In the genomic region with DNA sequence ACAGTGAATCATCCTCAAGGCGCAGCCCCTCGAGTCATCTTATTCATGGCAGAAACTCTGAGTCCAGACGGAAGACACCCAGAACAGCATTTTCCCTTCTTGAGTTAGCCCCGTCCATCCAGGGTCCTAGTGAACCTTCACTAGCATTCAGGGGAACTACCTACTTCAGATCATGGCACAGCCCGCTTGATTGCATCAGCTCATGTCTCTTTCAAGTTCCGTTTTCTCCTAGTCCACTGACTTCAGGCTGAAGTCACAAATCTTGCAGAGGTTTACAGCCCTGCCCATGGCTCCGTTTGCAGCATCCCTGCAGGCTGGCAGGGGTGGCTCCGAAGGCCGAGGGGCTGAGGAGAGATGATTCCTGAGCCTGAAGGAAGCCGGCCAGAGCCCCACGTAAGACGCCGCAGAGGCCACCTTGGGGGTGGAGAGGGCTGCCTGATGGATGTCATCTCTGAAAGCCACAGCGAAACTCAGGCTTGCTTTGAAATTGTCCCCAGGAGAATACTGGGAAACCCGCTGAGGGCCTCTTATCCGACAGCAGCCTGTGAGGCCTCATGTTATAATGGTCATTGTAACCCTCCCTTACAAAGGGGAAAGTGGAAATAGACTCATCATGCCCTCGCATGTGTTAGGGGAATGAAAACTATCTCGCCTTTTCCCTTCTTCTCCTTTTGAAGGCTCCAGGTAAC, we compare ENCODE assay signal across 24 cellular contexts.
A peak's percentile ranks its signal among the peaks of the same experiment; 100 is the strongest.
DNase-seq lines count a peak whose midpoint lies in the region; ATAC-seq and TF ChIP-seq lines count a peak whose summit lies in the region.
"Had no signal": no experiment of that assay in that cellular context is flagged by ENCODE, and none has a peak within 500 bp of the region (broad histone marks: within the 10 kb centered on the region; RNA-seq: fewer than 3 reads in every experiment).

No MANE protein-coding gene starts in this region.

- no peaks in the 10 kb centered on the region for H3K79me2 ChIP-seq in OCI-LY1 (ENCODE audit: insufficient read depth, low read length)
- no peaks in the 10 kb centered on the region for H3K79me2 ChIP-seq in neural progenitor cell (ENCODE audit: low read depth)

- H3F3A ChIP-seq in OCI-LY1 (ENCODE audit: insufficient read depth, low read length) (no peaks in the 10 kb centered on the region), neural progenitor cell (ENCODE audit: low read depth) (no peaks in the 10 kb centered on the region)

- DNase-seq in neural progenitor cell (ENCODE audit: low spot score) (no peak), upper lobe of left lung (no peak), NCI-H2196 treated with DMSO at 0.1 percent for 48 hours (lab: John Stamatoyannopoulos, UW; ENCODE audit: unreplicated experiment) (no peak), T-helper 17 cell (no peak)
- DNase-seq: activated CD4-positive, alpha-beta T cell treated with anti-CD3 and anti-CD28 coated beads, Interleukin-2, amount 10 ng/mL, durations not matched to agents 7 days and 5 days; activated CD8-positive, alpha-beta memory T cell treated with anti-CD3 and anti-CD28 coated beads, Interleukin-2, amount 50 U/mL, for 4 hours; AML-193; amniotic stem cell; Caco-2; dorsolateral prefrontal cortex; EL; gastrocnemius medialis; HFFc6; kidney glomerular epithelial cell; natural killer cell; NCI-H2227 treated with DMSO at 0.1 percent for 48 hours; NCI-H82; posterior cingulate gyrus had no signal

- H2AFZ ChIP-seq in OCI-LY1 (ENCODE audit: low read length) (no peak overlapping the region), neural progenitor cell (replicated peaks) (no peak overlapping the region)

- H3K36me3 Mint-ChIP-seq in neural progenitor cell (no peaks in the 10 kb centered on the region), T-helper 17 cell (ENCODE audit: low read depth) (no peaks in the 10 kb centered on the region)
- H3K36me3 Mint-ChIP-seq: natural killer cell had no signal

- 85 to 87% methylated on average over 11 to 16 of the region's 18 CpGs for WGBS in upper lobe of left lung, 2 donors

- H3K9me3 Mint-ChIP-seq in neural progenitor cell: peaks cover 9% of the 10 kb centered on the region
- H3K9me3 Mint-ChIP-seq: natural killer cell had no signal

- H3K9me3 ChIP-seq in OCI-LY1 (ENCODE audit: low read length) (no peaks in the 10 kb centered on the region), neural progenitor cell (ENCODE audit: low read depth) (no peaks in the 10 kb centered on the region), upper lobe of left lung (no peaks in the 10 kb centered on the region), T-helper 17 cell (ENCODE audit: control insufficient read depth, low read length, poor library complexity, severe bottlenecking) (no peaks in the 10 kb centered on the region)
- H3K9me3 ChIP-seq: Caco-2, gastrocnemius medialis had no signal

- peak overlapping the region; percentile 55 for H3K4me3 Mint-ChIP-seq in neural progenitor cell
- H3K4me3 Mint-ChIP-seq in T-helper 17 cell: no peak overlapping the region
- H3K4me3 Mint-ChIP-seq: activated CD4-positive, alpha-beta T cell treated with anti-CD3 and anti-CD28 coated beads, Interleukin-2, amount 10 ng/mL, durations not matched to agents 7 days and 5 days; HFFc6; natural killer cell had no signal

- H3K36me3 ChIP-seq in OCI-LY1 (ENCODE audit: insufficient read depth, low read length) (no peaks in the 10 kb centered on the region), neural progenitor cell (no peaks in the 10 kb centered on the region), upper lobe of left lung (no peaks in the 10 kb centered on the region)
- H3K36me3 ChIP-seq: cardiac muscle cell, gastrocnemius medialis had no signal

- H3K4me3 ChIP-seq in OCI-LY1 (ENCODE audit: low read depth, low read length, poor library complexity, severe bottlenecking) (no peak overlapping the region), neural progenitor cell (no peak overlapping the region), upper lobe of left lung (no peak overlapping the region)
- H3K4me3 ChIP-seq: cardiac muscle cell, dorsolateral prefrontal cortex, gastrocnemius medialis had no signal

- H3K4me2 ChIP-seq in OCI-LY1 (ENCODE audit: low read length) (peak overlapping the region; percentile 20; the same call in 1 of the 2 replicates), neural progenitor cell (no peak overlapping the region)

- no peak overlapping the region; the same call in 1 of the 2 replicates for H3K9ac ChIP-seq in OCI-LY1 (ENCODE audit: low read length)
- H3K9ac ChIP-seq in neural progenitor cell: no peak overlapping the region

- H3K4me1 Mint-ChIP-seq in neural progenitor cell (peaks cover 52% of the 10 kb centered on the region), T-helper 17 cell (peaks cover 2% of the 10 kb centered on the region)
- H3K4me1 Mint-ChIP-seq: activated CD4-positive, alpha-beta T cell treated with anti-CD3 and anti-CD28 coated beads, Interleukin-2, amount 10 ng/mL, durations not matched to agents 7 days and 5 days; natural killer cell had no signal

- TF ChIP-seq CTCF in OCI-LY1 (IDR thresholded peaks at IDR 0.05; ENCODE audit: low read length) (no peak), neural progenitor cell (IDR thresholded peaks at IDR 0.05) (no peak), upper lobe of left lung (IDR thresholded peaks at IDR 0.05) (no peak)

- no peak for TF ChIP-seq POLR2A in upper lobe of left lung (IDR thresholded peaks at IDR 0.05)

- peaks cover 10% of the 10 kb centered on the region for H3K4me1 ChIP-seq in OCI-LY1 (ENCODE audit: insufficient read depth, low read length, severe bottlenecking)
- no peaks in the 10 kb centered on the region for H3K4me1 ChIP-seq in neural progenitor cell
- no peaks in the 10 kb centered on the region for H3K4me1 ChIP-seq in upper lobe of left lung
- H3K4me1 ChIP-seq: Caco-2, gastrocnemius medialis had no signal

- H3K27me3 ChIP-seq in OCI-LY1 (ENCODE audit: insufficient read depth, low read length): peaks cover 3% of the 10 kb centered on the region; the same call in 1 of the 2 replicates
- no peaks in the 10 kb centered on the region for H3K27me3 ChIP-seq in neural progenitor cell
- H3K27me3 ChIP-seq in upper lobe of left lung: no peaks in the 10 kb centered on the region
- H3K27me3 ChIP-seq: cardiac muscle cell, gastrocnemius medialis had no signal

- H3K27ac Mint-ChIP-seq in neural progenitor cell (peak overlapping the region; percentile 82), T-helper 17 cell (no peak overlapping the region)
- H3K27ac Mint-ChIP-seq: activated CD4-positive, alpha-beta T cell treated with anti-CD3 and anti-CD28 coated beads, Interleukin-2, amount 10 ng/mL, durations not matched to agents 7 days and 5 days; HFFc6; natural killer cell had no signal

- H4K20me1 ChIP-seq in OCI-LY1 (ENCODE audit: insufficient read depth, low read length) (no peaks in the 10 kb centered on the region), neural progenitor cell (ENCODE audit: low read depth) (no peaks in the 10 kb centered on the region)

- H3K9me2 ChIP-seq in OCI-LY1 (ENCODE audit: low read depth, low read length): no peaks in the 10 kb centered on the region

- H3K27me3 Mint-ChIP-seq in neural progenitor cell (ENCODE audit: insufficient read depth, low read depth) (peaks cover 15% of the 10 kb centered on the region), T-helper 17 cell (peaks cover 31% of the 10 kb centered on the region)
- H3K27me3 Mint-ChIP-seq: activated CD4-positive, alpha-beta T cell treated with anti-CD3 and anti-CD28 coated beads, Interleukin-2, amount 10 ng/mL, durations not matched to agents 7 days and 5 days had no signal

- peak; percentile 69 for ATAC-seq in GM19035 (IDR thresholded peaks at IDR 0.05; ENCODE audit: unreplicated experiment)
- peak; percentile 72 for ATAC-seq in GM21786 (IDR thresholded peaks at IDR 0.05; ENCODE audit: unreplicated experiment)
- no peak for ATAC-seq in HG03159 (IDR thresholded peaks at IDR 0.05; ENCODE audit: unreplicated experiment)
- no peak for ATAC-seq in upper lobe of left lung (ENCODE audit: low FRiP score in 2 of 2)
- ATAC-seq in T-helper 17 cell: no peak
- ATAC-seq: gastrocnemius medialis had no signal

- no peak for TF ChIP-seq EP300 in upper lobe of left lung (IDR thresholded peaks at IDR 0.05)

- H3K27ac ChIP-seq in OCI-LY1 (ENCODE audit: low read depth, low read length, poor library complexity, severe bottlenecking): no peak overlapping the region
- H3K27ac ChIP-seq in neural progenitor cell: no peak overlapping the region
- no peak overlapping the region for H3K27ac ChIP-seq in upper lobe of left lung
- H3K27ac ChIP-seq: cardiac muscle cell, dorsolateral prefrontal cortex, gastrocnemius medialis, RWPE1 had no signal

Comparison
In these comparisons a context has a peak if more than half of its experiments do, and no peak if none do; other contexts are left out.
1. ATAC-seq: peak in GM19035 (single experiment) and GM21786 (single experiment); none in HG03159 (single experiment), upper lobe of left lung (0 of 2) and T-helper 17 cell (single experiment).